ENCODE assay signal across 23 cellular contexts in the genomic region with DNA sequence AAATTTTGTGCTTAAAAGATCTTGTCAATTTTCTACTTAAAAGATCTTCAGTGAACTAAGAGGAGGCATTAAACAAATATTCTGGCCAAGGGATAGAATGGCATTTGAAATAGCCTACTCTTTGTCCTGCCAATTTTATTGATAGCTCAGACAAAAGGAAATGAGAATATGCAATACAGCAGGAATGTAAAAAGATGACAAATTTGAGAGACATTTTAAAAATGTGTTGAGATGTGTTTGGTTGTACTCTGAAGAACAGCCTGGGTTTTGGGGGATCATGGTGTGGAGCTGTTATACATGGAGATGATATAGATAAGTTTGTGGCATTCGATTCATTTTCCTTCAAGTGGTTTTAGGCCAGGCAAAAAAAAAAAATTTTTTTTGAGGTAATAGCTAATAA.
"Had no signal": no experiment of that assay in that cellular context is flagged by ENCODE, and none has a peak within 500 bp of the region (broad histone marks: within the 10 kb centered on the region; RNA-seq: fewer than 3 reads in every experiment).

No MANE protein-coding gene starts in this region.

- ATAC-seq: esophagus mucosa; heart left ventricle; left lobe of liver; naive thymus-derived CD4-positive, alpha-beta T cell; psoas muscle; right lobe of liver; stimulated activated memory B cell treated with anti-CD40 and anti-IgM and Interleukin-4, amounts not matched to agents 10 μg/mL and 1 μg/mL and 100 μg/mL, for 72 hours had no signal

- H3K27me3 ChIP-seq: heart left ventricle, right lobe of liver, spleen, tibial artery, upper lobe of left lung, uterus had no signal

- DNase-seq: cortex of kidney; effector memory CD4-positive, alpha-beta T cell; foreskin melanocyte; heart left ventricle; hippocampal formation; kidney glomerular epithelial cell; mammary epithelial cell; naive thymus-derived CD4-positive, alpha-beta T cell; nephron progenitor cell; psoas muscle; retina; right lobe of liver; spleen; stimulated activated CD4-positive, alpha-beta T cell treated with anti-CD3 and anti-CD28 coated beads, Interleukin-15, amount 100 ng/mL, for 24 hours; stimulated activated CD4-positive, alpha-beta T cell treated with anti-CD3 and anti-CD28 coated beads, Interleukin-1b, Interleukin-23, amount 100 ng/mL, for 48 hours; stimulated activated CD4-positive, alpha-beta T cell treated with anti-CD3 and anti-CD28 coated beads, Interleukin-4, amount 100 ng/mL, for 24 hours; tibial artery; upper lobe of left lung; uterus had no signal

- H3K4me1 ChIP-seq: psoas muscle, right lobe of liver, spleen, tibial artery, upper lobe of left lung, uterus had no signal

- H3K27ac ChIP-seq: heart left ventricle, neutrophil, psoas muscle, right lobe of liver, spleen, tibial artery, upper lobe of left lung, uterus had no signal

- H3K4me3 ChIP-seq: heart left ventricle, psoas muscle, right lobe of liver, spleen, tibial artery, upper lobe of left lung, uterus had no signal

- H3K36me3 ChIP-seq: heart left ventricle, neutrophil, right lobe of liver, spleen, tibial artery, upper lobe of left lung, uterus had no signal
